In genomic region chr21:45973475-45974072, GRCh38 we compare ENCODE assay signal across 1 cellular context.
TF ChIP-seq lines count a peak whose summit lies in the region.

No MANE protein-coding gene starts in this region.

TF ChIP-seq in GM23338, 12 proteins besides CTCF, POLR2A, EP300 and RAD21 (continued from another document):
- TF ChIP-seq REST (IDR thresholded peaks at IDR 0.05; ENCODE audit: unreplicated experiment) (no peak), POLR2AphosphoS5 (IDR thresholded peaks at IDR 0.05; ENCODE audit: low read depth) (no peak), CREB1 (CRISPR knock-in tag; IDR thresholded peaks at IDR 0.05; ENCODE audit: low read depth) (no peak), JUNB (IDR thresholded peaks at IDR 0.05; ENCODE audit: unreplicated experiment) (no peak)
- TF ChIP-seq, protein P1, sequence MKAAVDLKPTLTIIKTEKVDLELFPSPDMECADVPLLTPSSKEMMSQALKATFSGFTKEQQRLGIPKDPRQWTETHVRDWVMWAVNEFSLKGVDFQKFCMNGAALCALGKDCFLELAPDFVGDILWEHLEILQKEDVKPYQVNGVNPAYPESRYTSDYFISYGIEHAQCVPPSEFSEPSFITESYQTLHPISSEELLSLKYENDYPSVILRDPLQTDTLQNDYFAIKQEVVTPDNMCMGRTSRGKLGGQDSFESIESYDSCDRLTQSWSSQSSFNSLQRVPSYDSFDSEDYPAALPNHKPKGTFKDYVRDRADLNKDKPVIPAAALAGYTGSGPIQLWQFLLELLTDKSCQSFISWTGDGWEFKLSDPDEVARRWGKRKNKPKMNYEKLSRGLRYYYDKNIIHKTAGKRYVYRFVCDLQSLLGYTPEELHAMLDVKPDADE (IDR thresholded peaks at IDR 0.05) = no peak
